In the genomic region with DNA sequence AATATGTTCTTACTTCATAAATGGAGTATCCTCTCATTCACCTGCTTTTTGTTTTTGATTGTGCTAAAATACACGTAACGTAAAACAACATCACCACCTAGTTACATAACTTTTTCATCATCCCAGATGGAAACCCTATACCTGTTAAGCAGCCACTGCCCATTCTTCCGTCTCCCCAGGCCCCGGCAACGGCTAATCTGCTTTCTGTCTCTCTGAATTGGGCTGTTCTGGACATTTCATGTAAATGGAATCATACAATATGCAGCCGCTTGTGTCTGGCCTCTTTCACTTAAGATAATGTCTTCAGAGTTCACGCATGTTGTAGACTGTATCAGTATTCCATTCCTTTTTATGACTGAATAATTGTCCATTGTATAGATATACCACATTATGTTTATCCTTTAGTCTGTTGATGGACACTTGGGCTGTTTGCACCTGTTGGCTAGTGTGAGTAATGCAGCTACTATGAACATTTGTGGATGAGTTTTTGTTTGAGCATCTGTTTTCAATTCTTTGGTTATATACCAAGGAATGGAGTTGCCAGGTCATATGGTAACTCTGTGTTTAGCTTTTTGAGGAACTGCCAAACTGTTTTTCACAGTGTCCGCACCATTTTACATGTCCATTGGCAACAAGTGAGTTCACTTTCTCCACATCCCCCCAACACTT, we compare ENCODE assay signal across 9 cellular contexts. TPM values are rescaled to one million over a fixed set of nuclear protein-coding genes. Genes with fewer than 3 reads are reported as not detected.
DNase-seq lines count a peak whose midpoint lies in the region; ATAC-seq, FAIRE-seq and TF ChIP-seq lines count a peak whose summit lies in the region.
"Had no signal": no experiment of that assay in that cellular context is flagged by ENCODE, and none has a peak within 500 bp of the region (broad histone marks: within the 10 kb centered on the region; RNA-seq: fewer than 3 reads in every experiment).

No MANE protein-coding gene starts in this region.

- no peak overlapping the region for H3K9ac ChIP-seq in IMR-90 (ENCODE audit: low read depth, low read length)

- peak overlapping the region; percentile 62; the same call in 1 of the 2 replicates for H3K4ac ChIP-seq in IMR-90 (ENCODE audit: low read depth, low read length)

- peak overlapping the region; percentile 91 for H3K4me3 Mint-ChIP-seq in activated naive CD8-positive, alpha-beta T cell treated with anti-CD3 and anti-CD28 coated beads for 36 hours

- no peak overlapping the region for H3K56ac ChIP-seq in IMR-90 (ENCODE audit: extremely low read depth, insufficient read depth, low read length)

- H4K20me1 ChIP-seq in IMR-90 (ENCODE audit: insufficient read depth, low read length) = peaks cover 40% of the 10 kb centered on the region

- CTCF ChIA-PET in IMR-90 (lab: Yijun Ruan, JAX) = no interaction called here

- no peak overlapping the region for H2BK15ac ChIP-seq in IMR-90 (ENCODE audit: low read depth, low read length)

- no peak overlapping the region for H2BK20ac ChIP-seq in IMR-90 (ENCODE audit: low read depth, low read length)

- no peak overlapping the region for H2AK5ac ChIP-seq in IMR-90 (ENCODE audit: low read depth, low read length)

- DNase-seq in Daoy (ENCODE audit: low read depth) (peak; percentile 41), IMR-90 (peak; percentile 85), kidney tubule cell (ENCODE audit: low spot score) (peak; percentile 70), D721Med (ENCODE audit: insufficient read length, low spot score) (no peak), middle frontal gyrus (ENCODE audit: extremely low spot score, low spot score) (no peak)
- DNase-seq in activated naive CD8-positive, alpha-beta T cell treated with anti-CD3 and anti-CD28 coated beads for 36 hours = no peak

- peaks cover 49% of the 10 kb centered on the region for H3K4me1 Mint-ChIP-seq in activated naive CD8-positive, alpha-beta T cell treated with anti-CD3 and anti-CD28 coated beads for 36 hours

- H3K79me1 ChIP-seq in IMR-90 (ENCODE audit: low read depth in 1 of 2, low read length in 2 of 2) = peaks cover 2 to 50% of the 10 kb centered on the region in 2 experiments; a peak in 2 of 4 replicates

- no peak overlapping the region for H4K8ac ChIP-seq in IMR-90 (ENCODE audit: low read depth in 2 of 2, low read length in 2 of 2)

- whole genome bisulfite sequencing in IMR-90 (ENCODE audit: extremely low coverage in 2 of 2, insufficient read length in 1 of 2), 2 experiments = no CpG with 5 or more reads among the region's 8 CpGs

- no peak overlapping the region for H3K14ac ChIP-seq in IMR-90 (replicated peaks; ENCODE audit: low read depth, low read length)

- no peaks in the 10 kb centered on the region for H3K9me3 Mint-ChIP-seq in activated naive CD8-positive, alpha-beta T cell treated with anti-CD3 and anti-CD28 coated beads for 36 hours

- dilution Hi-C loops in IMR-90 (cut with HindIII; ENCODE audit: low sequenced_read_pairs, unreplicated experiment) = no loop called here

- H3K27me3 ChIP-seq in IMR-90 (ENCODE audit: control insufficient read depth, insufficient read depth, low read length) = no peaks in the 10 kb centered on the region

- no peak overlapping the region for H4K5ac ChIP-seq in IMR-90 (ENCODE audit: low read depth, low read length)

- TF ChIP-seq CTCF in IMR-90 (conservative IDR thresholded peaks at IDR 0.05; ENCODE audit: low read depth, low read length) = 0 out of 2 replicates have a peak, but pooled peaks have one; percentile 26
- TF ChIP-seq CTCF in D721Med (IDR thresholded peaks at IDR 0.05; ENCODE audit: insufficient read depth, missing control alignments) = no peak

- no peak for ATAC-seq in IMR-90 (ENCODE audit: low read depth)
- no peak for ATAC-seq in GM21786 (IDR thresholded peaks at IDR 0.05; ENCODE audit: unreplicated experiment)
- no peak for ATAC-seq in HG03565 (IDR thresholded peaks at IDR 0.05; ENCODE audit: unreplicated experiment)

- in situ Hi-C loops in IMR-90 (cut with MboI; ENCODE audit: low sequenced_read_pairs) = no loop called here

- H3K4me2 ChIP-seq in IMR-90 (ENCODE audit: low read depth, low read length) = no peak overlapping the region

- H3K36me3 Mint-ChIP-seq in activated naive CD8-positive, alpha-beta T cell treated with anti-CD3 and anti-CD28 coated beads for 36 hours = peaks cover 32% of the 10 kb centered on the region

- peaks cover 10% of the 10 kb centered on the region for H3K27me3 Mint-ChIP-seq in activated naive CD8-positive, alpha-beta T cell treated with anti-CD3 and anti-CD28 coated beads for 36 hours

- H2AK9ac ChIP-seq in IMR-90 (replicated peaks; ENCODE audit: low read depth, low read length, poor library complexity) = no peak overlapping the region

- TSS peak; percentile 42 for BruUV-seq in IMR-90 (replicated peaks; lab: Mats Ljungman, UMichigan)

- TF ChIP-seq POLR2A in IMR-90 (IDR thresholded peaks at IDR 0.05; ENCODE audit: low read depth, low read length) = no peak

- no peak overlapping the region for H3K27ac ChIP-seq in IMR-90 (ENCODE audit: insufficient read depth, low read length)

- H3K36me3 ChIP-seq in IMR-90 (ENCODE audit: control insufficient read depth, insufficient read depth, low read length) = peaks cover 3% of the 10 kb centered on the region

- no peak overlapping the region for H3K18ac ChIP-seq in IMR-90 (ENCODE audit: low read depth, low read length)

- peaks cover 15% of the 10 kb centered on the region for H3K9me1 ChIP-seq in IMR-90 (ENCODE audit: insufficient read depth, low read length)

- no peak for FAIRE-seq in D721Med (lab: Jason Lieb, UNC)
- FAIRE-seq: TTC549 had no signal

- H2BK120ac ChIP-seq in IMR-90 (ENCODE audit: low read depth, low read length) = no peak overlapping the region

- peak overlapping the region; percentile 4; the same call in 1 of the 2 replicates for H3K23ac ChIP-seq in IMR-90 (ENCODE audit: low read depth, low read length)

- intact Hi-C loops in IMR-90 (cut with micrococcal nuclease) = no loop called here

- H3K9me3 ChIP-seq in IMR-90 (ENCODE audit: control insufficient read depth, insufficient read depth, low read length) = no peaks in the 10 kb centered on the region

- POLR2A ChIA-PET in IMR-90 (lab: Charles Lee; ENCODE audit: unreplicated experiment) = no interaction called here

- H4K91ac ChIP-seq in IMR-90 (ENCODE audit: insufficient read depth, low read depth, low read length) = no peak overlapping the region

- peak overlapping the region; percentile 11 for H3K27ac Mint-ChIP-seq in activated naive CD8-positive, alpha-beta T cell treated with anti-CD3 and anti-CD28 coated beads for 36 hours

- peaks cover 16% of the 10 kb centered on the region for H3K4me1 ChIP-seq in IMR-90 (ENCODE audit: control insufficient read depth, insufficient read depth, low read length)

- no peak overlapping the region for H2BK5ac ChIP-seq in IMR-90 (ENCODE audit: low read depth, low read length, poor library complexity, severe bottlenecking)

- TF ChIP-seq RAD21 in IMR-90 (IDR thresholded peaks at IDR 0.05; ENCODE audit: low read length) = no peak

- no peak overlapping the region for H3K4me3 ChIP-seq in IMR-90 (ENCODE audit: insufficient read depth, low read depth, low read length)

- H2AFZ ChIP-seq in IMR-90 (replicated peaks; ENCODE audit: low read length, poor library complexity) = no peak overlapping the region

TF ChIP-seq in IMR-90, 13 proteins besides CTCF, POLR2A, EP300 and RAD21:
- TF ChIP-seq RFX5 (IDR thresholded peaks at IDR 0.05; ENCODE audit: low read depth, low read length) (no peak), SMC3 (IDR thresholded peaks at IDR 0.05; ENCODE audit: low read depth, low read length) (no peak), FOS (IDR thresholded peaks at IDR 0.05; ENCODE audit: low read depth, low read length) (no peak), MAFK (IDR thresholded peaks at IDR 0.05; ENCODE audit: low read depth, low read length) (no peak), NFE2L2 (IDR thresholded peaks at IDR 0.05; ENCODE audit: low read depth, low read length) (no peak), MAZ (IDR thresholded peaks at IDR 0.05; ENCODE audit: borderline replicate concordance, low read depth, low read length) (no peak), BHLHE40 (IDR thresholded peaks at IDR 0.05; ENCODE audit: low read depth, low read length) (no peak), MXI1 (IDR thresholded peaks at IDR 0.05; ENCODE audit: borderline replicate concordance, low read depth, low read length) (no peak)
- TF ChIP-seq, protein P1, sequence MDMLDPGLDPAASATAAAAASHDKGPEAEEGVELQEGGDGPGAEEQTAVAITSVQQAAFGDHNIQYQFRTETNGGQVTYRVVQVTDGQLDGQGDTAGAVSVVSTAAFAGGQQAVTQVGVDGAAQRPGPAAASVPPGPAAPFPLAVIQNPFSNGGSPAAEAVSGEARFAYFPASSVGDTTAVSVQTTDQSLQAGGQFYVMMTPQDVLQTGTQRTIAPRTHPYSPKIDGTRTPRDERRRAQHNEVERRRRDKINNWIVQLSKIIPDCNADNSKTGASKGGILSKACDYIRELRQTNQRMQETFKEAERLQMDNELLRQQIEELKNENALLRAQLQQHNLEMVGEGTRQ (IDR thresholded peaks at IDR 0.05; ENCODE audit: low read depth, low read length) = no peak

RNA-seq across cellular contexts. Expression of a gene that starts 14.1 kb away (rescaled TPM):
- 86.1 and 89.0 TPM in 2 replicates for total RNA-seq in Daoy (2014; rRNA removed; shearing (Covaris generic))
- total RNA-seq in IMR-90 (2012; rRNA removed) = 113 and 129 TPM in 2 replicates
- polyA plus RNA-seq in IMR-90 (2012; rRNA removed) = 155 and 239 TPM in 2 replicates
- 84.1 and 183 TPM in 2 replicates for polyA plus RNA-seq in IMR-90 (2012; cell fraction: cytosol; rRNA removed)
- polyA plus RNA-seq in IMR-90 (2012; cell fraction: nucleus; rRNA removed; ENCODE audit: low replicate concordance) = 1,009 and 1,044 TPM in 2 replicates
- total RNA-seq in activated naive CD8-positive, alpha-beta T cell treated with anti-CD3 and anti-CD28 coated beads for 36 hours = 10 to 100 TPM; 50.1 to 53.4 TPM

RNA-seq across cellular contexts. Expression of a gene that starts 58.2 kb away (rescaled TPM):
- 50.1 and 50.2 TPM in 2 replicates for total RNA-seq in Daoy (2014; rRNA removed; shearing (Covaris generic))
- total RNA-seq in IMR-90 (2012; rRNA removed) = 10.6 and 11.3 TPM in 2 replicates
- 30.9 and 37.2 TPM in 2 replicates for polyA plus RNA-seq in IMR-90 (2012; rRNA removed)
- polyA plus RNA-seq in IMR-90 (2012; cell fraction: cytosol; rRNA removed) = 25.9 and 35.9 TPM in 2 replicates
- 104 and 238 TPM in 2 replicates for polyA plus RNA-seq in IMR-90 (2012; cell fraction: nucleus; rRNA removed; ENCODE audit: low replicate concordance)
- 10 to 100 TPM; 35.2 to 39.6 TPM for total RNA-seq in activated naive CD8-positive, alpha-beta T cell treated with anti-CD3 and anti-CD28 coated beads for 36 hours

Comparison
In these comparisons a context has a peak if more than half of its experiments do, and no peak if none do; other contexts are left out.
1. DNase-seq: peak in Daoy (single experiment), IMR-90 (single experiment) and kidney tubule cell (single experiment); none in activated naive CD8-positive, alpha-beta T cell treated with anti-CD3 and anti-CD28 coated beads for 36 hours (single experiment), D721Med (single experiment) and middle frontal gyrus (single experiment).